Comparison of ENCODE assay signal across 8 cellular contexts in the genomic region with DNA sequence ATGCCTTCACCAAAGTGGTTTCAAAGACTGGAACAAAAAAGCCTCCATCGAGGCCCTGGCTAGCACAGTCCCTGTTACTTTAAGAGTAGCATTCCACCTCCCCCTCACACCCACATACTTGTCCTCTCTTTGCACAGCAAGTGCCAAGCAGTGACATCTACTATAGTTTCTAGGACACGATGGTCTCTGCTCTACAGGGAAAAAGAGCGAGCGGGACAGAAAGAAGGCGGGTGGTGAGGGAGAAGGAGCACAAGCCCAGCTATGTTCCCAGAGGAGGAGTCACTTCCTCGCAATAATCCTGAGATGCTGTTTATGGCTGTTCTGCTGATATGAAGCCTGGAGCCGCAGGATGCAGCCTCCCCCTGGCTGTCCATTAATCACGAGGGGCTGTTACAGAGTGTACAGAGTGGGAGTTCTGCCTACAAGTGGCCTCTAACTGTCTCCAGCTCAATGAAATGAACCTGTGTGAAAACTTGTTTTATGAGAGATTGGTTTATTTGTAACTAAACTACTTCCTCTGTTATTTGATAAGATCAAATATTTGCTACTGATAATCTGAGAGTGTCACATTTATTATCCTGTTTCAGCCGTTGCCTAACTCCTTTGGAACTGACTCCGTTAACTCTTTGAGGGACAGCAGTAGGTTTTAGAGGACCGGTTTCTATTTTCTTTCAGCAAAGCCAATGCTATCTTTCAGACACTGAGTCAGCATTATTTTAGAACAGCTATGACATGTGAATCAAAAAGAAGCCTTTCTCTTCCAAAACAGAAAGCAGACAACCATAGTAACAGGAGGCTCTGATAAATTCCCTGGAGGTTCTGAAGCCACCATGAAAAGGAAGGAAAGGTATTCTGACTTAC.
DNase-seq lines count a peak whose midpoint lies in the region; ATAC-seq and TF ChIP-seq lines count a peak whose summit lies in the region.

No MANE protein-coding gene starts in this region.

- DNase-seq in ELF-1 (ENCODE audit: low read depth, low spot score), result peak; percentile 64
- DNase-seq in foreskin keratinocyte, result peak in 1 of 2 donors; percentile 13
- DNase-seq in nucleus accumbens (lab: John Stamatoyannopoulos, UW), result peak in 54 of 56 donors; percentile 15 to 87 (median 56)
- DNase-seq in NCI-H2081 (lab: John Stamatoyannopoulos, UW), result no peak
- no peak for DNase-seq in NCI-H82 treated with DMSO at 0.1 percent for 48 hours (lab: John Stamatoyannopoulos, UW; ENCODE audit: unreplicated experiment)
- DNase-seq in COR-L47 (lab: John Stamatoyannopoulos, UW), result no peak
- no peak for DNase-seq in AG08396 (ENCODE audit: low spot score)

- peaks cover 4% of the 10 kb centered on the region for H3K4me1 ChIP-seq in foreskin keratinocyte

- no peaks in the 10 kb centered on the region for H3K27me3 ChIP-seq in foreskin keratinocyte

- no peak overlapping the region for H3K27ac ChIP-seq in foreskin keratinocyte

- TF ChIP-seq CTCF in foreskin keratinocyte (conservative IDR thresholded peaks at IDR 0.05), result no peak

- ATAC-seq in SK-N-SH treated with all-trans-retinoic acid at 6 μM for 48 hours, result peak; percentile 85
- ATAC-seq in foreskin keratinocyte, result peak; percentile 53

TF ChIP-seq in SK-N-SH treated with all-trans-retinoic acid at 6 μM for 48 hours, 23 proteins besides CTCF, POLR2A, EP300 and RAD21:
- TF ChIP-seq PPARA (CRISPR knock-in tag; IDR thresholded peaks at IDR 0.05; ENCODE audit: borderline replicate concordance) (no peak), ISL1 (CRISPR knock-in tag; IDR thresholded peaks at IDR 0.05) (peak; percentile 36; the same call in 1 of the 2 replicates), SNAI2 (CRISPR knock-in tag; IDR thresholded peaks at IDR 0.05) (no peak)

Comparison
In these comparisons a context has a peak if more than half of its experiments do, and no peak if none do; other contexts are left out.
1. DNase-seq: peak in ELF-1 (single experiment) and nucleus accumbens (54 of 56); none in NCI-H2081 (0 of 2), NCI-H82 treated with DMSO at 0.1 percent for 48 hours (single experiment), COR-L47 (single experiment) and AG08396 (single experiment).